Comparison of ENCODE assay signal across 19 cellular contexts in genomic region chr1:63770381-63770780, GRCh38. TPM values are rescaled to one million over a fixed set of nuclear protein-coding genes. Genes with fewer than 3 reads are reported as not detected.
"Had no signal": no experiment of that assay in that cellular context is flagged by ENCODE, and none has a peak within 500 bp of the region (broad histone marks: within the 10 kb centered on the region; RNA-seq: fewer than 3 reads in every experiment).

No MANE protein-coding gene starts in this region.

- H3K4me1 ChIP-seq: SJCRH30 had no signal

- H3K4me3 ChIP-seq: K562, SJCRH30 had no signal

- ATAC-seq: K562, Right ventricle myocardium inferior, SK-N-SH treated with all-trans-retinoic acid at 6 μM for 48 hours had no signal

- H3K9me3 ChIP-seq: SJCRH30 had no signal

- H3K36me3 Mint-ChIP-seq: IgD-negative memory B cell had no signal

- H3K9ac ChIP-seq: KMS-11 had no signal

- DNase-seq: Kasumi-1, MM.1S, NCI-H1092 treated with DMSO at 0.1 percent for 48 hours, NCI-H1436, NCI-H187, NCI-H2029 treated with DMSO at 0.1 percent for 48 hours, NCI-H2171 treated with DMSO at 0.1 percent for 48 hours, NCI-H524, NCI-H526 treated with DMSO at 0.1 percent for 48 hours, NCI-H774, SHP77 treated with DMSO at 0.1 percent for 48 hours, SJCRH30 had no signal

- FAIRE-seq: HTR-8/SVneo, K562 had no signal

- H3K4me3 Mint-ChIP-seq: IgD-negative memory B cell had no signal

- H3K4me2 ChIP-seq: KMS-11 had no signal

- H3K27ac ChIP-seq: HL-60, KMS-11, SJCRH30 had no signal

- H3K27me3 ChIP-seq: SJCRH30 had no signal

- H3K27ac Mint-ChIP-seq: IgD-negative memory B cell had no signal

- H3K36me3 ChIP-seq: SJCRH30 had no signal

RNA-seq across cellular contexts. Expression of gene ROR1, which starts 3.4 kb away (rescaled TPM):
- polyA plus RNA-seq: K562 had no signal
